ENCODE assay signal across 17 cellular contexts in genomic region chr7:5266148-5267028, GRCh38. TPM values are rescaled to one million over a fixed set of nuclear protein-coding genes. Genes with fewer than 3 reads are reported as not detected.
DNase-seq lines count a peak whose midpoint lies in the region; ATAC-seq and TF ChIP-seq lines count a peak whose summit lies in the region.
"Had no signal": no experiment of that assay in that cellular context is flagged by ENCODE, and none has a peak within 500 bp of the region (broad histone marks: within the 10 kb centered on the region; RNA-seq: fewer than 3 reads in every experiment).

No MANE protein-coding gene starts in this region.

- peaks cover 7% of the 10 kb centered on the region for H3K27me3 Mint-ChIP-seq in endothelial cell (ENCODE audit: unreplicated experiment)

- no peaks in the 10 kb centered on the region for H3K27me3 ChIP-seq in NT2/D1 (ENCODE audit: insufficient read depth, insufficient read length)

- TF ChIP-seq CTCF in endothelial cell (IDR thresholded peaks at IDR 0.05; ENCODE audit: unreplicated experiment) = no peak

- H3K4me1 ChIP-seq in NT2/D1 (ENCODE audit: insufficient read depth, insufficient read length) = peaks cover 11% of the 10 kb centered on the region
- H3K4me1 ChIP-seq: tibial artery had no signal

- no peaks in the 10 kb centered on the region for H3K9me3 ChIP-seq in NT2/D1 (ENCODE audit: insufficient read depth, low read length)
- H3K9me3 ChIP-seq: tibial artery had no signal

- peak overlapping the region; percentile 16 for H3K4me3 ChIP-seq in NT2/D1 (ENCODE audit: insufficient read length, low read depth)
- H3K4me3 ChIP-seq: coronary artery, tibial artery had no signal

- H3K36me3 ChIP-seq in NT2/D1 (ENCODE audit: insufficient read depth, insufficient read length, low read length) = no peaks in the 10 kb centered on the region
- H3K36me3 ChIP-seq: tibial artery had no signal

- ATAC-seq in GM18502 (IDR thresholded peaks at IDR 0.05; ENCODE audit: poor library complexity, unreplicated experiment) = no peak
- ATAC-seq: activated CD4-positive, CD25-positive, alpha-beta regulatory T cell treated with anti-CD3 and anti-CD28 coated beads, Interleukin-2, amount 50 U/mL, for 24 hours had no signal

- H3K4me1 Mint-ChIP-seq in endothelial cell (ENCODE audit: unreplicated experiment) = peaks cover 4% of the 10 kb centered on the region
- H3K4me1 Mint-ChIP-seq: immature natural killer cell had no signal

- no peaks in the 10 kb centered on the region for H3K9me3 Mint-ChIP-seq in endothelial cell (ENCODE audit: unreplicated experiment)
- H3K9me3 Mint-ChIP-seq: immature natural killer cell had no signal

- H3K4me3 Mint-ChIP-seq in endothelial cell (ENCODE audit: unreplicated experiment) = no peak overlapping the region
- H3K4me3 Mint-ChIP-seq: immature natural killer cell had no signal

- no peaks in the 10 kb centered on the region for H3K36me3 Mint-ChIP-seq in endothelial cell (ENCODE audit: low read depth, unreplicated experiment)
- H3K36me3 Mint-ChIP-seq: immature natural killer cell had no signal

- peak overlapping the region; percentile 2 for H3K27ac Mint-ChIP-seq in endothelial cell (ENCODE audit: unreplicated experiment)
- H3K27ac Mint-ChIP-seq: immature natural killer cell had no signal

- peak; percentile 32 for DNase-seq in NCI-H82 (lab: John Stamatoyannopoulos, UW)
- DNase-seq in NCI-H82 treated with DMSO at 0.1 percent for 48 hours (lab: John Stamatoyannopoulos, UW; ENCODE audit: unreplicated experiment) = no peak
- peak; percentile 47 for DNase-seq in NT2/D1 (ENCODE audit: low read depth, low spot score)
- DNase-seq in endothelial cell (ENCODE audit: low spot score) = no peak
- DNase-seq in retina = peak; percentile 87
- DNase-seq in DMS 273 treated with DMSO at 0.1 percent for 48 hours (lab: John Stamatoyannopoulos, UW) = no peak
- no peak for DNase-seq in NCI-H1092 treated with DMSO at 0.1 percent for 48 hours (lab: John Stamatoyannopoulos, UW)
- DNase-seq: activated naive CD4-positive, alpha-beta T cell; immature natural killer cell; KBM-7; NCI-H1092; NCI-H446 treated with DMSO at 0.1 percent for 48 hours; T-helper 1 cell; tibial artery had no signal

- H3K9ac ChIP-seq in NT2/D1 (ENCODE audit: insufficient read length, low read depth) = no peak overlapping the region

RNA-seq across cellular contexts. Expression of gene SLC29A4, which starts 16.4 kb away (rescaled TPM):
- total RNA-seq in endothelial cell (ENCODE audit: unreplicated experiment) = 6.4 TPM

Comparison
In these comparisons a context has a peak if more than half of its experiments do, and no peak if none do; other contexts are left out.
1. DNase-seq: peak in NCI-H82 (single experiment), NT2/D1 (single experiment) and retina (single experiment); none in NCI-H82 treated with DMSO at 0.1 percent for 48 hours (single experiment), endothelial cell (single experiment), DMS 273 treated with DMSO at 0.1 percent for 48 hours (single experiment) and NCI-H1092 treated with DMSO at 0.1 percent for 48 hours (single experiment).